27 cellular contexts compared by ENCODE assay signal in the genomic region with DNA sequence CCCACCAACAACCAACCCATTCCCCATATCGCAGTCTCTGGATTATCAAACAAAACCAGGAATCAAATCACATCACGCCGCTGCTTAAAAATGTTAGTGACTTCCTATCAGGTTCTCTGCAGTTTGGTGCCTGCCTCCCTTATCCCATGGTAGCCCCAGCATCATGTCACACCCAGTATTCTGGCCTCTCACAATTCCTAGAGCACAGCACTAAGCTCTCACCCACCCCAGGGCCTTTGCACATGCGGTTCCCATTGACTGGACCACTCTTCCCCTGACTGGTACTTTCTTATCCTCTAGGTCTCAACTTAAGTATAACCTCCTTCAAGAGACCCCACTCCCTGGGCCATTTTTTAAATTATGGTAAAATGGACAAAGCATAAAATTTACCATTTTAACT. TPM values are rescaled to one million over a fixed set of nuclear protein-coding genes. Genes with fewer than 3 reads are reported as not detected.
DNase-seq lines count a peak whose midpoint lies in the region; ATAC-seq, FAIRE-seq and TF ChIP-seq lines count a peak whose summit lies in the region.
"Had no signal": no experiment of that assay in that cellular context is flagged by ENCODE, and none has a peak within 500 bp of the region (broad histone marks: within the 10 kb centered on the region; RNA-seq: fewer than 3 reads in every experiment).

No MANE protein-coding gene starts in this region.

- H2AFZ ChIP-seq in SK-N-SH (ENCODE audit: low read depth) (no peak overlapping the region), astrocyte (ENCODE audit: low read depth, low read length) (no peak overlapping the region)
- H2AFZ ChIP-seq: neural progenitor cell had no signal

- no peak overlapping the region for H3K4me3 Mint-ChIP-seq in astrocyte (ENCODE audit: unreplicated experiment)
- no peak overlapping the region for H3K4me3 Mint-ChIP-seq in mesothelial cell of epicardium
- H3K4me3 Mint-ChIP-seq in activated T-helper 17 cell treated with anti-CD3 and anti-CD28 coated beads, Interleukin-2, amount 50 U/mL, for 72 hours, result no peak overlapping the region
- H3K4me3 Mint-ChIP-seq: activated T-cell treated with anti-CD3 and anti-CD28 coated beads, Interleukin-2, amount 50 U/mL, for 24 hours; CD8-positive, alpha-beta memory T cell; neural progenitor cell; T-helper 17 cell had no signal

- H3K4me1 ChIP-seq in SK-N-SH (ENCODE audit: control insufficient read depth in 1 of 2, insufficient read depth in 2 of 2, low read depth in 1 of 2, low read length in 1 of 2) (peaks cover 0 to 59% of the 10 kb centered on the region in 2 experiments; a peak in 2 of 4 replicates), astrocyte (ENCODE audit: insufficient read depth, low read length) (peaks cover 56% of the 10 kb centered on the region), uterus (peaks cover 0 to 9% of the 10 kb centered on the region in 2 donors)
- H3K4me1 ChIP-seq: neural progenitor cell had no signal

- no peak for TF ChIP-seq RAD21 in SK-N-SH (IDR thresholded peaks at IDR 0.05; ENCODE audit: low read length)

- H3K9me3 Mint-ChIP-seq in astrocyte (ENCODE audit: unreplicated experiment), result no peaks in the 10 kb centered on the region
- no peaks in the 10 kb centered on the region for H3K9me3 Mint-ChIP-seq in mesothelial cell of epicardium
- H3K9me3 Mint-ChIP-seq in activated T-helper 17 cell treated with anti-CD3 and anti-CD28 coated beads, Interleukin-2, amount 50 U/mL, for 72 hours, result no peaks in the 10 kb centered on the region
- H3K9me3 Mint-ChIP-seq: neural progenitor cell had no signal

- no peak for ATAC-seq in SK-N-SH treated with all-trans-retinoic acid at 6 μM for 48 hours
- no peak for ATAC-seq in GM19035 (IDR thresholded peaks at IDR 0.05; ENCODE audit: unreplicated experiment)
- no peak for ATAC-seq in activated T-helper 17 cell treated with anti-CD3 and anti-CD28 coated beads, Interleukin-2, amount 50 U/mL, for 72 hours (replicated peaks)
- ATAC-seq in GM21786 (IDR thresholded peaks at IDR 0.05; ENCODE audit: unreplicated experiment), result no peak
- ATAC-seq: lower lobe of right lung, T-helper 17 cell had no signal

- CTCF ChIA-PET in SK-N-SH (lab: Yijun Ruan, JAX), result no interaction called here

- no peak for TF ChIP-seq CTCF in SK-N-SH (IDR thresholded peaks at IDR 0.05)
- TF ChIP-seq CTCF in astrocyte (IDR thresholded peaks at IDR 0.05; ENCODE audit: insufficient read depth, low read depth, low read length), result no peak
- TF ChIP-seq CTCF in mesothelial cell of epicardium (IDR thresholded peaks at IDR 0.05; ENCODE audit: unreplicated experiment), result no peak
- TF ChIP-seq CTCF in uterus (IDR thresholded peaks at IDR 0.05), result no peak

- H4K20me1 ChIP-seq in SK-N-SH (ENCODE audit: insufficient read depth) (peaks cover 56% of the 10 kb centered on the region), astrocyte (ENCODE audit: insufficient read depth, low read length) (peaks cover 24% of the 10 kb centered on the region)

- peak overlapping the region in 1 of 2 experiments; percentile 97; a peak in 2 of 4 replicates for H3K27ac ChIP-seq in SK-N-SH (ENCODE audit: low read depth in 2 of 2, low read length in 1 of 2)
- peak overlapping the region; percentile 91 for H3K27ac ChIP-seq in astrocyte (ENCODE audit: low read depth, low read length)
- peak overlapping the region; percentile 88 to 98 for H3K27ac ChIP-seq in uterus
- H3K27ac ChIP-seq: 22Rv1, neural progenitor cell had no signal

- H3K36me3 ChIP-seq in SK-N-SH (replicated peaks in 1 of 2; ENCODE audit: control insufficient read depth in 1 of 2, insufficient read depth in 2 of 2, low read length in 1 of 2) (peaks cover 0 to 27% of the 10 kb centered on the region in 2 experiments), astrocyte (ENCODE audit: insufficient read depth, low read length) (peaks cover 3% of the 10 kb centered on the region), uterus (no peaks in the 10 kb centered on the region)
- H3K36me3 ChIP-seq: adrenal gland, lower lobe of right lung, neural progenitor cell, suprapubic skin had no signal

- H3K9ac ChIP-seq in SK-N-SH, result no peak overlapping the region
- peak overlapping the region; percentile 65 for H3K9ac ChIP-seq in astrocyte (ENCODE audit: low read length)
- H3K9ac ChIP-seq: neural progenitor cell had no signal

- H3K27me3 Mint-ChIP-seq in astrocyte (ENCODE audit: low read depth, unreplicated experiment) (no peaks in the 10 kb centered on the region), mesothelial cell of epicardium (ENCODE audit: low read depth) (no peaks in the 10 kb centered on the region)
- H3K27me3 Mint-ChIP-seq in activated T-helper 17 cell treated with anti-CD3 and anti-CD28 coated beads, Interleukin-2, amount 50 U/mL, for 72 hours, result peaks cover 9% of the 10 kb centered on the region
- H3K27me3 Mint-ChIP-seq: progenitor cell of endocrine pancreas, T-helper 17 cell had no signal

- no peak for FAIRE-seq in astrocyte (lab: Jason Lieb, UNC)
- FAIRE-seq: bronchial epithelial cell, GM18507, kidney had no signal

- H3K4me3 ChIP-seq in SK-N-SH (ENCODE audit: low read depth in 2 of 2, low read length in 1 of 2), result no peak overlapping the region
- no peak overlapping the region for H3K4me3 ChIP-seq in astrocyte (ENCODE audit: insufficient read depth, low read depth, low read length)
- H3K4me3 ChIP-seq in uterus, result no peak overlapping the region
- H3K4me3 ChIP-seq: adrenal gland, lower lobe of right lung, neural progenitor cell, suprapubic skin had no signal

- DNase-seq in SK-N-SH (no peak), astrocyte (ENCODE audit: low read depth) (no peak), mesothelial cell of epicardium (ENCODE audit: low spot score in 2 of 2, unreplicated experiment in 2 of 2) (no peak), uterus (no peak)
- DNase-seq: activated CD4-positive, alpha-beta T cell treated with anti-CD3 and anti-CD28 coated beads for 4 hours; activated naive CD4-positive, alpha-beta T cell; activated T-cell treated with anti-CD3 and anti-CD28 coated beads, Interleukin-2, amount 50 U/mL, for 24 hours; CD8-positive, alpha-beta memory T cell; cortex of kidney; GF-D8; kidney; lower lobe of right lung; NCI-H1694; NCI-H2171; NCI-H524 treated with DMSO at 0.1 percent for 48 hours; T-helper 17 cell had no signal

- H3K27me3 ChIP-seq in SK-N-SH (ENCODE audit: insufficient read depth), result no peaks in the 10 kb centered on the region
- no peaks in the 10 kb centered on the region for H3K27me3 ChIP-seq in astrocyte (ENCODE audit: insufficient read depth, low read length)
- H3K27me3 ChIP-seq in uterus, result no peaks in the 10 kb centered on the region
- H3K27me3 ChIP-seq: adrenal gland, neural progenitor cell, suprapubic skin had no signal

- POLR2A ChIA-PET in SK-N-SH (lab: Yijun Ruan, JAX), result no interaction called here

- H3K4me2 ChIP-seq in SK-N-SH, result peak overlapping the region; percentile 79
- peak overlapping the region; percentile 70 for H3K4me2 ChIP-seq in astrocyte (ENCODE audit: low read length)
- H3K4me2 ChIP-seq: neural progenitor cell had no signal

- WGBS in SK-N-SH (ENCODE audit: low lambda C conversion rate), result 87% methylated on average over 4 of the region's 4 CpGs

- H3K9me3 ChIP-seq in SK-N-SH (no peaks in the 10 kb centered on the region), astrocyte (ENCODE audit: insufficient read depth, low read depth, low read length) (no peaks in the 10 kb centered on the region), uterus (no peaks in the 10 kb centered on the region)
- H3K9me3 ChIP-seq: adrenal gland, lower lobe of right lung, suprapubic skin had no signal

- no peaks in the 10 kb centered on the region for H3K9me2 ChIP-seq in SK-N-SH

- peaks cover 5% of the 10 kb centered on the region for H3K36me3 Mint-ChIP-seq in astrocyte (ENCODE audit: low read depth, unreplicated experiment)
- no peaks in the 10 kb centered on the region for H3K36me3 Mint-ChIP-seq in mesothelial cell of epicardium
- no peaks in the 10 kb centered on the region for H3K36me3 Mint-ChIP-seq in activated T-helper 17 cell treated with anti-CD3 and anti-CD28 coated beads, Interleukin-2, amount 50 U/mL, for 72 hours (ENCODE audit: low read depth)
- H3K36me3 Mint-ChIP-seq: neural progenitor cell had no signal

- no peak for TF ChIP-seq EP300 in SK-N-SH (IDR thresholded peaks at IDR 0.05; ENCODE audit: borderline replicate concordance in 1 of 2, low read depth in 1 of 2, low read length in 1 of 2)

- H3F3A ChIP-seq in SK-N-SH (replicated peaks; ENCODE audit: insufficient read depth), result peaks cover 52% of the 10 kb centered on the region

- H3K79me2 ChIP-seq in SK-N-SH (ENCODE audit: insufficient read depth), result peaks cover 94% of the 10 kb centered on the region
- peaks cover 95% of the 10 kb centered on the region for H3K79me2 ChIP-seq in astrocyte (ENCODE audit: insufficient read depth, low read length)

- intact Hi-C loops in uterus (cut with DNase I; ENCODE audit: low total_unique reads), result no loop called here

- H3K27ac Mint-ChIP-seq in astrocyte (ENCODE audit: unreplicated experiment) (no peak overlapping the region), mesothelial cell of epicardium (peak overlapping the region; percentile 37)
- no peak overlapping the region for H3K27ac Mint-ChIP-seq in activated T-helper 17 cell treated with anti-CD3 and anti-CD28 coated beads, Interleukin-2, amount 50 U/mL, for 72 hours
- H3K27ac Mint-ChIP-seq: activated T-cell treated with anti-CD3 and anti-CD28 coated beads, Interleukin-2, amount 50 U/mL, for 24 hours; CD8-positive, alpha-beta memory T cell; neural progenitor cell; progenitor cell of endocrine pancreas; T-helper 17 cell had no signal

- no peak for TF ChIP-seq POLR2A in uterus (IDR thresholded peaks at IDR 0.05)

- peaks cover 43% of the 10 kb centered on the region for H3K4me1 Mint-ChIP-seq in astrocyte (ENCODE audit: low read depth, unreplicated experiment)
- peaks cover 46% of the 10 kb centered on the region for H3K4me1 Mint-ChIP-seq in mesothelial cell of epicardium
- no peaks in the 10 kb centered on the region for H3K4me1 Mint-ChIP-seq in activated T-helper 17 cell treated with anti-CD3 and anti-CD28 coated beads, Interleukin-2, amount 50 U/mL, for 72 hours
- H3K4me1 Mint-ChIP-seq: CD8-positive, alpha-beta memory T cell; neural progenitor cell; T-helper 17 cell had no signal

TF ChIP-seq in SK-N-SH treated with all-trans-retinoic acid at 6 μM for 48 hours, 23 proteins besides CTCF, POLR2A, EP300 and RAD21 (continues in another document):
- TF ChIP-seq ZNF565 (CRISPR knock-in tag; conservative IDR thresholded peaks at IDR 0.05; ENCODE audit: low read depth) (no peak), ESRRG (CRISPR knock-in tag; IDR thresholded peaks at IDR 0.05) (no peak)

RNA-seq across cellular contexts. Expression of a gene that starts 12.8 kb away (rescaled TPM):
- 43.8 and 60.4 TPM in 2 replicates for polyA plus RNA-seq in SK-N-SH (2012; rRNA removed)
- 52.8 and 56.2 TPM in 2 replicates for polyA plus RNA-seq in SK-N-SH (2012; cell fraction: cytosol; rRNA removed)
- polyA plus RNA-seq in SK-N-SH (2012; cell fraction: nucleus; rRNA removed), result 38.6 and 73.5 TPM in 2 replicates
- total RNA-seq in astrocyte, result 6.9 and 10.4 TPM in 2 replicates
- total RNA-seq in mesothelial cell of epicardium, result 14.0 to 18.5 TPM (median 14.1 TPM) in 3 replicates
- total RNA-seq in uterus, result 10 to 100 TPM; 18.4 to 24.9 (median 22.1) TPM
- total RNA-seq in activated T-helper 17 cell treated with anti-CD3 and anti-CD28 coated beads, Interleukin-2, amount 50 U/mL, for 72 hours, result not detected
- total RNA-seq: CD8-positive, alpha-beta memory T cell; T-helper 17 cell had no signal
- polyA plus RNA-seq: CD8-positive, alpha-beta memory T cell had no signal
